In genomic region chr10:8402469-8403074, GRCh38 we compare ENCODE assay signal across 14 cellular contexts.
A peak's percentile ranks its signal among the peaks of the same experiment; 100 is the strongest.
DNase-seq lines count a peak whose midpoint lies in the region; ATAC-seq, FAIRE-seq and TF ChIP-seq lines count a peak whose summit lies in the region.
"Had no signal": no experiment of that assay in that cellular context is flagged by ENCODE, and none has a peak within 500 bp of the region (broad histone marks: within the 10 kb centered on the region; RNA-seq: fewer than 3 reads in every experiment).

No MANE protein-coding gene starts in this region.

- H2AFZ ChIP-seq in Loucy (ENCODE audit: low read length): peak overlapping the region; percentile 68
- H2AFZ ChIP-seq in astrocyte (ENCODE audit: low read depth, low read length): no peak overlapping the region

- H3F3A ChIP-seq in Loucy (ENCODE audit: low read depth): peaks cover 4% of the 10 kb centered on the region; the same call in 1 of the 2 replicates

- H4K20me1 ChIP-seq in Loucy (ENCODE audit: insufficient read depth, low read length, poor library complexity, severe bottlenecking) (no peaks in the 10 kb centered on the region), astrocyte (ENCODE audit: insufficient read depth, low read length) (no peaks in the 10 kb centered on the region)
- H4K20me1 ChIP-seq: BLaER1 treated with 17β-estradiol and CSF1 and Interleukin-3, amounts not matched to agents 10 nM and 100 nM had no signal

- H3K27ac ChIP-seq in astrocyte (ENCODE audit: low read depth, low read length): no peak overlapping the region
- H3K27ac ChIP-seq in upper lobe of left lung: no peak overlapping the region
- H3K27ac ChIP-seq: BLaER1 treated with 17β-estradiol and CSF1 and Interleukin-3, amounts not matched to agents 10 nM and 100 nM; HL-60; ovary; SK-N-MC had no signal

- H3K4me2 ChIP-seq in Loucy (ENCODE audit: low read depth, low read length, poor library complexity, severe bottlenecking) (peak overlapping the region; percentile 89), astrocyte (ENCODE audit: low read length) (peak overlapping the region; percentile 15)
- H3K4me2 ChIP-seq: BLaER1 treated with 17β-estradiol and CSF1 and Interleukin-3, amounts not matched to agents 10 nM and 100 nM had no signal

- H3K27me3 ChIP-seq in Loucy (ENCODE audit: insufficient read depth, low read length, poor library complexity, severe bottlenecking) (no peaks in the 10 kb centered on the region), astrocyte (ENCODE audit: insufficient read depth, low read length) (no peaks in the 10 kb centered on the region), upper lobe of left lung (no peaks in the 10 kb centered on the region)
- H3K27me3 ChIP-seq: BLaER1 treated with 17β-estradiol and CSF1 and Interleukin-3, amounts not matched to agents 10 nM and 100 nM; ovary had no signal

- TF ChIP-seq CTCF in Loucy (conservative IDR thresholded peaks at IDR 0.05; ENCODE audit: low read length): no peak
- TF ChIP-seq CTCF in astrocyte (IDR thresholded peaks at IDR 0.05; ENCODE audit: insufficient read depth, low read depth, low read length): no peak
- TF ChIP-seq CTCF in upper lobe of left lung (IDR thresholded peaks at IDR 0.05): no peak

- DNase-seq in activated CD4-positive, alpha-beta memory T cell treated with anti-CD3 and anti-CD28 coated beads, Interleukin-2, amount 10 ng/mL, durations not matched to agents 7 days and 5 days: peak; percentile 59
- peak; percentile 31 for DNase-seq in astrocyte (ENCODE audit: low read depth)
- peak; percentile 18 to 27 for DNase-seq in stimulated activated CD4-positive, alpha-beta T cell treated with anti-CD3 and anti-CD28 coated beads, Interleukin-4, amount 100 ng/mL, for 4 hours
- no peak for DNase-seq in SIG-M5 (lab: John Stamatoyannopoulos, UW)
- no peak for DNase-seq in upper lobe of left lung
- DNase-seq: activated B cell treated with CpG ODN at 0.5 μM for 24 hours, ovary had no signal

- peaks cover 88% of the 10 kb centered on the region for H3K4me1 ChIP-seq in Loucy (ENCODE audit: insufficient read depth, low read length, poor library complexity, severe bottlenecking)
- H3K4me1 ChIP-seq in astrocyte (ENCODE audit: insufficient read depth, low read length): no peaks in the 10 kb centered on the region
- H3K4me1 ChIP-seq in upper lobe of left lung: no peaks in the 10 kb centered on the region
- H3K4me1 ChIP-seq: HAP-1 had no signal

- POLR2A ChIA-PET in activated CD4-positive, alpha-beta memory T cell treated with anti-CD3 and anti-CD28 coated beads, Interleukin-2, amount 10 ng/mL, durations not matched to agents 7 days and 5 days (lab: Charles Lee): interaction anchor here (0.7 to 4.2 kb wide), 28 partner anchors 9 to 615 kb away, joined by 3 to 64 read pairs (median 5); partner anchors contain the start of genes ATP5F1C, GATA3 and KIN

- H3K9ac ChIP-seq in Loucy (ENCODE audit: low read depth, low read length, poor library complexity, severe bottlenecking): peak overlapping the region; percentile 72
- no peak overlapping the region for H3K9ac ChIP-seq in astrocyte (ENCODE audit: low read length)
- H3K9ac ChIP-seq: BLaER1 treated with 17β-estradiol and CSF1 and Interleukin-3, amounts not matched to agents 10 nM and 100 nM had no signal

- H3K4me3 ChIP-seq in Loucy (ENCODE audit: low read length, poor library complexity, severe bottlenecking) (peak overlapping the region; percentile 31), astrocyte (ENCODE audit: insufficient read depth, low read depth, low read length) (no peak overlapping the region), upper lobe of left lung (no peak overlapping the region)
- H3K4me3 ChIP-seq: BLaER1 treated with 17β-estradiol and CSF1 and Interleukin-3, amounts not matched to agents 10 nM and 100 nM; HAP-1; ovary; SK-N-MC had no signal

- H3K4me1 Mint-ChIP-seq in activated CD4-positive, alpha-beta memory T cell treated with anti-CD3 and anti-CD28 coated beads, Interleukin-2, amount 10 ng/mL, durations not matched to agents 7 days and 5 days: peaks cover 92% of the 10 kb centered on the region
- peaks cover 18% of the 10 kb centered on the region for H3K4me1 Mint-ChIP-seq in astrocyte (ENCODE audit: low read depth, unreplicated experiment)

- H3K9me3 ChIP-seq in Loucy (ENCODE audit: insufficient read depth, low read depth, low read length) (no peaks in the 10 kb centered on the region), astrocyte (ENCODE audit: insufficient read depth, low read depth, low read length) (no peaks in the 10 kb centered on the region), upper lobe of left lung (no peaks in the 10 kb centered on the region)
- H3K9me3 ChIP-seq: BLaER1 treated with 17β-estradiol and CSF1 and Interleukin-3, amounts not matched to agents 10 nM and 100 nM; HAP-1; ovary had no signal

- TF ChIP-seq POLR2A in upper lobe of left lung (IDR thresholded peaks at IDR 0.05): no peak

- no peak for TF ChIP-seq EP300 in upper lobe of left lung (IDR thresholded peaks at IDR 0.05)

- H3K27ac Mint-ChIP-seq in activated CD4-positive, alpha-beta memory T cell treated with anti-CD3 and anti-CD28 coated beads, Interleukin-2, amount 10 ng/mL, durations not matched to agents 7 days and 5 days: peak overlapping the region; percentile 89
- no peak overlapping the region for H3K27ac Mint-ChIP-seq in astrocyte (ENCODE audit: unreplicated experiment)
- H3K27ac Mint-ChIP-seq: activated B cell treated with CpG ODN at 0.5 μM for 24 hours, memory B cell had no signal

- peaks cover 7% of the 10 kb centered on the region for H3K36me3 Mint-ChIP-seq in activated CD4-positive, alpha-beta memory T cell treated with anti-CD3 and anti-CD28 coated beads, Interleukin-2, amount 10 ng/mL, durations not matched to agents 7 days and 5 days (ENCODE audit: low read depth)
- H3K36me3 Mint-ChIP-seq in astrocyte (ENCODE audit: low read depth, unreplicated experiment): no peaks in the 10 kb centered on the region
- H3K36me3 Mint-ChIP-seq: memory B cell had no signal

- H3K27me3 Mint-ChIP-seq in activated CD4-positive, alpha-beta memory T cell treated with anti-CD3 and anti-CD28 coated beads, Interleukin-2, amount 10 ng/mL, durations not matched to agents 7 days and 5 days: no peaks in the 10 kb centered on the region
- H3K27me3 Mint-ChIP-seq in astrocyte (ENCODE audit: low read depth, unreplicated experiment): peaks cover 15% of the 10 kb centered on the region
- H3K27me3 Mint-ChIP-seq: memory B cell had no signal

- H3K9me3 Mint-ChIP-seq in activated CD4-positive, alpha-beta memory T cell treated with anti-CD3 and anti-CD28 coated beads, Interleukin-2, amount 10 ng/mL, durations not matched to agents 7 days and 5 days: no peaks in the 10 kb centered on the region
- no peaks in the 10 kb centered on the region for H3K9me3 Mint-ChIP-seq in astrocyte (ENCODE audit: unreplicated experiment)
- H3K9me3 Mint-ChIP-seq: activated B cell treated with CpG ODN at 0.5 μM for 24 hours, memory B cell had no signal

- CTCF ChIA-PET in activated CD4-positive, alpha-beta memory T cell treated with anti-CD3 and anti-CD28 coated beads, Interleukin-2, amount 10 ng/mL, durations not matched to agents 7 days and 5 days (lab: Charles Lee): interaction anchor here (0.7 to 2.2 kb wide), 11 partner anchors 9 to 343 kb away, joined by 3 to 10 read pairs (median 4); no protein-coding TSS in a partner anchor

- H3K9me2 ChIP-seq in Loucy (replicated peaks; ENCODE audit: low read depth, low read length): no peaks in the 10 kb centered on the region

- H3K4me3 Mint-ChIP-seq in activated CD4-positive, alpha-beta memory T cell treated with anti-CD3 and anti-CD28 coated beads, Interleukin-2, amount 10 ng/mL, durations not matched to agents 7 days and 5 days: peak overlapping the region; percentile 57
- no peak overlapping the region for H3K4me3 Mint-ChIP-seq in astrocyte (ENCODE audit: unreplicated experiment)
- H3K4me3 Mint-ChIP-seq: activated B cell treated with CpG ODN at 0.5 μM for 24 hours, memory B cell had no signal

- WGBS in upper lobe of left lung, 2 donors: 68% methylated on average over 11 of the region's 11 CpGs

- H3K79me2 ChIP-seq in Loucy (ENCODE audit: insufficient read depth, low read length): no peaks in the 10 kb centered on the region
- H3K79me2 ChIP-seq in astrocyte (ENCODE audit: insufficient read depth, low read length): no peaks in the 10 kb centered on the region

- ATAC-seq in upper lobe of left lung (ENCODE audit: low FRiP score in 2 of 2) (no peak), GM21737 (IDR thresholded peaks at IDR 0.05; ENCODE audit: unreplicated experiment) (no peak)

- H3K36me3 ChIP-seq in Loucy (ENCODE audit: insufficient read depth, low read length): no peaks in the 10 kb centered on the region
- no peaks in the 10 kb centered on the region for H3K36me3 ChIP-seq in astrocyte (ENCODE audit: insufficient read depth, low read length)
- no peaks in the 10 kb centered on the region for H3K36me3 ChIP-seq in upper lobe of left lung
- H3K36me3 ChIP-seq: BLaER1 treated with 17β-estradiol and CSF1 and Interleukin-3, amounts not matched to agents 10 nM and 100 nM; HAP-1; ovary had no signal

- no peak for FAIRE-seq in astrocyte (lab: Jason Lieb, UNC)

Comparison
In these comparisons a context has a peak if more than half of its experiments do, and no peak if none do; other contexts are left out.
1. DNase-seq: peak in activated CD4-positive, alpha-beta memory T cell treated with anti-CD3 and anti-CD28 coated beads, Interleukin-2, amount 10 ng/mL, durations not matched to agents 7 days and 5 days (single experiment), astrocyte (single experiment) and stimulated activated CD4-positive, alpha-beta T cell treated with anti-CD3 and anti-CD28 coated beads, Interleukin-4, amount 100 ng/mL, for 4 hours (2 of 2); none in SIG-M5 (single experiment) and upper lobe of left lung (0 of 2).